ENCODE assay signal across 25 cellular contexts in genomic region chr18:45864081-45864480, GRCh38. TPM values are rescaled to one million over a fixed set of nuclear protein-coding genes. Genes with fewer than 3 reads are reported as not detected.
"Had no signal": no experiment of that assay in that cellular context is flagged by ENCODE, and none has a peak within 500 bp of the region (broad histone marks: within the 10 kb centered on the region; RNA-seq: fewer than 3 reads in every experiment).

No MANE protein-coding gene starts in this region.

- H3K27me3 Mint-ChIP-seq: dendritic cell treated with granulocyte-macrophage colony-stimulating factor and Interleukin-4, amounts not matched to agents 40 ng/mL and 50 ng/mL, for 4 days; effector memory CD8-positive, alpha-beta T cell; naive thymus-derived CD4-positive, alpha-beta T cell had no signal

- DNase-seq: colonic mucosa; cortex of kidney; effector CD8-positive, alpha-beta T cell; effector memory CD8-positive, alpha-beta T cell; endodermal cell; erythroblast; esophagus squamous epithelium; foreskin fibroblast; foreskin melanocyte; gastrocnemius medialis; glutamatergic neuron; head of caudate nucleus; heart right ventricle; hippocampal formation; left cardiac atrium; left lung; left ventricle myocardium superior; lower lobe of right lung; naive thymus-derived CD4-positive, alpha-beta T cell had no signal

- ATAC-seq: effector memory CD8-positive, alpha-beta T cell; esophagus mucosa; gastrocnemius medialis; heart right ventricle; left cardiac atrium; left lung; left ventricle myocardium superior; lower lobe of right lung; naive thymus-derived CD4-positive, alpha-beta T cell had no signal

- H3K27ac Mint-ChIP-seq: dendritic cell treated with granulocyte-macrophage colony-stimulating factor and Interleukin-4, amounts not matched to agents 40 ng/mL and 50 ng/mL, for 4 days; endodermal cell; mesothelial cell of epicardium had no signal

- H3K9me3 Mint-ChIP-seq: dendritic cell treated with granulocyte-macrophage colony-stimulating factor and Interleukin-4, amounts not matched to agents 40 ng/mL and 50 ng/mL, for 4 days; effector memory CD8-positive, alpha-beta T cell; endodermal cell had no signal

- H3K4me1 ChIP-seq: colonic mucosa, esophagus squamous epithelium, heart right ventricle, left lung, lower lobe of right lung had no signal

- H3K4me3 ChIP-seq: colonic mucosa, esophagus squamous epithelium, gastrocnemius medialis, heart right ventricle, left lung, lower lobe of right lung had no signal

- H3K4me1 Mint-ChIP-seq: endodermal cell, mesothelial cell of epicardium had no signal

- H3K27ac ChIP-seq: colonic mucosa, epithelial cell of prostate, esophagus squamous epithelium, gastrocnemius medialis, heart right ventricle, left lung, lower lobe of right lung had no signal

- H3K4me3 Mint-ChIP-seq: dendritic cell treated with granulocyte-macrophage colony-stimulating factor and Interleukin-4, amounts not matched to agents 40 ng/mL and 50 ng/mL, for 4 days; effector memory CD8-positive, alpha-beta T cell; endodermal cell; mesothelial cell of epicardium; naive thymus-derived CD4-positive, alpha-beta T cell had no signal

- H3K9me3 ChIP-seq: colonic mucosa, esophagus squamous epithelium, gastrocnemius medialis, heart right ventricle, left lung, lower lobe of right lung had no signal

- H3K27me3 ChIP-seq: colonic mucosa, esophagus squamous epithelium, gastrocnemius medialis, heart right ventricle, left lung had no signal

RNA-seq across cellular contexts. Expression of gene SIGLEC15, which starts 38.6 kb away (rescaled TPM):
- total RNA-seq: colonic mucosa, endodermal cell, esophagus mucosa, esophagus squamous epithelium, gastrocnemius medialis, lung microvascular endothelial cell, mesothelial cell of epicardium had no signal
- polyA plus RNA-seq: keratinocyte had no signal
